ENCODE assay signal across 22 cellular contexts in the genomic region with DNA sequence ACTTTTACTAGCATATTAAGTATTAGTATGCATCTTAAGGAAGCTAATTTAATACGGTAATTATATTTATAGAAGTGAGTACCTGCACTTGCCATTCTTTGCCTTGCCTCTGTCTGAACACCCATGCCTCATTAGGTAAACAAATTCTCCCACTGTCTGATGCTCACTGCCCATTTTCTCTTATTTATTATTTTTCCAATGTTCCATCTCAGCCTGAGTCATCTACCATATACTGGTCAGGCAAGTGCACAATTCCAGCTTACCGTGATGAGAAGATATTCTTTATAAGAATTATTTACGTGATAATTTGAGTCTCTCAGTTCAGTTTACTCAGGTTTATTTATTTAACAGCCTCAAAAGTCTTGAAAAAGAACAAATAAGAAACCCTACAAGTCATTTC.
"Had no signal": no experiment of that assay in that cellular context is flagged by ENCODE, and none has a peak within 500 bp of the region (broad histone marks: within the 10 kb centered on the region; RNA-seq: fewer than 3 reads in every experiment).

No MANE protein-coding gene starts in this region.

- H3K4me3 ChIP-seq: colonic mucosa, esophagus squamous epithelium, gastrocnemius medialis, heart right ventricle, left lung, lower lobe of right lung had no signal

- H3K27ac ChIP-seq: colonic mucosa, epithelial cell of prostate, esophagus squamous epithelium, gastrocnemius medialis, heart right ventricle, left lung, lower lobe of right lung had no signal

- H3K9me3 ChIP-seq: colonic mucosa, esophagus squamous epithelium, gastrocnemius medialis, lower lobe of right lung had no signal

- H3K4me1 ChIP-seq: colonic mucosa, esophagus squamous epithelium, gastrocnemius medialis, heart right ventricle, left lung, lower lobe of right lung had no signal

- H3K36me3 ChIP-seq: colonic mucosa, esophagus squamous epithelium, gastrocnemius medialis, heart right ventricle, left lung, lower lobe of right lung had no signal

- DNase-seq: colonic mucosa; cortex of kidney; effector CD8-positive, alpha-beta T cell; effector memory CD8-positive, alpha-beta T cell; endodermal cell; erythroblast; esophagus squamous epithelium; foreskin fibroblast; foreskin melanocyte; gastrocnemius medialis; glutamatergic neuron; head of caudate nucleus; heart right ventricle; hippocampal formation; left cardiac atrium; left ventricle myocardium superior; lower lobe of right lung; mesenchymal stem cell; naive thymus-derived CD4-positive, alpha-beta T cell had no signal

- ATAC-seq: effector memory CD8-positive, alpha-beta T cell; esophagus mucosa; gastrocnemius medialis; heart right ventricle; left cardiac atrium; left lung; left ventricle myocardium superior; lower lobe of right lung; naive thymus-derived CD4-positive, alpha-beta T cell had no signal

- H3K27me3 ChIP-seq: colonic mucosa, esophagus squamous epithelium, gastrocnemius medialis, heart right ventricle, left lung had no signal
